8 cellular contexts compared by ENCODE assay signal in the genomic region with DNA sequence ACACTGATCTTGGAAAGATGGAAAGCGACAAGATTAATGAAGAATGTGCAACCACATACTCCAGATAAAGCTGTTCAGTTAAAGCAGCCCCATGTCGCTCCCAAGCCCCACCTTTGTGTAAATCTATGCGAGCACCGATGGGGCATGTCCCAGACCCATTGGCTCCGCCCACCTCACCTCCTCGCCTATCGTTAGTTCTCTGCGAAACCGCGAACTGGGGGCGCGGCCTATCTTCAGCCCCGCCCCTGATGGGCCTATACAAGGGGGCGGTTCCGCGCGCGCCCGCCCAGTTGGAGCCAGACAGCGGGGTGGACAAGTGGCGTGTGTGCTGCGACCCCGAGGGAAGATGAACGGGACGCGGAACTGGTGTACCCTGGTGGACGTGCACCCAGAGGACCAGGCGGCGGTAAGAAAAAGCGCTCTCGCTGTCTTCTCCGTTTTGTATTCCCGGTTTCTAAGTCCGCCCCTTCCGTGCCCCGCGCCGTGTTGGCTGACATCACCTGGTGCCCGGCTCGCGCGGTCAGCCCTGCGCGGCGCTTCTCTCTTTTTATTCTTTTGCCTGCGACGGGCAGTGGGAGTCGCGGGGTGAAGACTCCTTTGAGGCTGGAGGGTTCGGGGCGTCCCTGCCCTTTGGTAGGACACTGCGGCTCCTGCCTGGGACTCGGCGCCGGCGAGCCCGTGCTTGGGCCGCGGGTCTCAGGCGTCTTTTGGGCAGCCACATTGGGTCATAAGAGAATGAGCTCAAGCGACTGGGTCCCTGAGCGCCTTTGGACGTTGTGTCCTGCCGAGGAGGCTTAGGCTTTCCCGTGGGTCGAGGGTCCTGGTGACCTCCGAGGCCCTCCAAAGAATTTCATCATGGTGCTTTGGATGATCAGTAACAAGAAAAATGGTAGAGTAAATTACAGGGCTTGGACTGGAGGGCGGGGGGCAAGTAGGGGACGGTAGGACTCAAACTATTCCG. TPM values are rescaled to one million over a fixed set of nuclear protein-coding genes. Genes with fewer than 3 reads are reported as not detected.
DNase-seq lines count a peak whose midpoint lies in the region; ATAC-seq and TF ChIP-seq lines count a peak whose summit lies in the region.

A gene with protein sequence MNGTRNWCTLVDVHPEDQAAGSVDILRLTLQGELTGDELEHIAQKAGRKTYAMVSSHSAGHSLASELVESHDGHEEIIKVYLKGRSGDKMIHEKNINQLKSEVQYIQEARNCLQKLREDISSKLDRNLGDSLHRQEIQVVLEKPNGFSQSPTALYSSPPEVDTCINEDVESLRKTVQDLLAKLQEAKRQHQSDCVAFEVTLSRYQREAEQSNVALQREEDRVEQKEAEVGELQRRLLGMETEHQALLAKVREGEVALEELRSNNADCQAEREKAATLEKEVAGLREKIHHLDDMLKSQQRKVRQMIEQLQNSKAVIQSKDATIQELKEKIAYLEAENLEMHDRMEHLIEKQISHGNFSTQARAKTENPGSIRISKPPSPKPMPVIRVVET (plus strand): TSS at position 289 of the 961 bp plus-strand sequence. CDS start 58 bp downstream, at position 347.

- peak; percentile 98 for DNase-seq in DMS53 (lab: John Stamatoyannopoulos, UW)
- peak; percentile 61 for DNase-seq in KG1 (lab: John Stamatoyannopoulos, UW)
- peak; percentile 100 for DNase-seq in RPMI8226
- DNase-seq in activated T-helper 9 cell treated with anti-CD3 and anti-CD28 coated beads, Interleukin-2, amount 50 U/mL, for 16 hours (ENCODE audit: low read depth), result peak; percentile 91
- peak; percentile 88 for DNase-seq in fibroblast of the aortic adventitia (ENCODE audit: low read depth)
- DNase-seq in nephron progenitor cell, result peak; percentile 98
- peak; percentile 93 to 96 for DNase-seq in stimulated activated naive CD8-positive, alpha-beta T cell treated with anti-CD3 and anti-CD28 coated beads, Interleukin-15, amount 100 ng/mL, for 72 hours

- no peaks in the 10 kb centered on the region for H3K9me3 Mint-ChIP-seq in nephron progenitor cell
- no peaks in the 10 kb centered on the region for H3K9me3 Mint-ChIP-seq in stimulated activated naive CD8-positive, alpha-beta T cell treated with anti-CD3 and anti-CD28 coated beads, Interleukin-15, amount 100 ng/mL, for 72 hours

- peak; percentile 90 for ATAC-seq in GM21737 (IDR thresholded peaks at IDR 0.05; ENCODE audit: unreplicated experiment)
- peak; percentile 99 for ATAC-seq in stimulated activated naive CD8-positive, alpha-beta T cell treated with anti-CD3 and anti-CD28 coated beads, Interleukin-15, amount 100 ng/mL, for 72 hours

- H3K4me3 Mint-ChIP-seq in nephron progenitor cell, result peak within 1 kb of the TSS; percentile 94
- peak within 1 kb of the TSS; percentile 95 for H3K4me3 Mint-ChIP-seq in stimulated activated naive CD8-positive, alpha-beta T cell treated with anti-CD3 and anti-CD28 coated beads, Interleukin-15, amount 100 ng/mL, for 72 hours

- no peaks in the 10 kb centered on the region for H3K36me3 Mint-ChIP-seq in nephron progenitor cell (ENCODE audit: low read depth)

- TF ChIP-seq CTCF in fibroblast of the aortic adventitia (IDR thresholded peaks at IDR 0.05; ENCODE audit: insufficient read depth, low read length) (no peak), nephron progenitor cell (IDR thresholded peaks at IDR 0.05) (no peak)

- H3K4me1 Mint-ChIP-seq in nephron progenitor cell, result peaks cover 26% of the 10 kb centered on the region
- H3K4me1 Mint-ChIP-seq in stimulated activated naive CD8-positive, alpha-beta T cell treated with anti-CD3 and anti-CD28 coated beads, Interleukin-15, amount 100 ng/mL, for 72 hours, result peaks cover 21% of the 10 kb centered on the region

- peak within 1 kb of the TSS; percentile 60 for H3K27ac Mint-ChIP-seq in nephron progenitor cell
- H3K27ac Mint-ChIP-seq in stimulated activated naive CD8-positive, alpha-beta T cell treated with anti-CD3 and anti-CD28 coated beads, Interleukin-15, amount 100 ng/mL, for 72 hours, result peak within 1 kb of the TSS; percentile 68 to 74

- no peaks in the 10 kb centered on the region for H3K27me3 Mint-ChIP-seq in nephron progenitor cell (ENCODE audit: low read depth, poor library complexity)
- peaks cover 25% of the 10 kb centered on the region for H3K27me3 Mint-ChIP-seq in stimulated activated naive CD8-positive, alpha-beta T cell treated with anti-CD3 and anti-CD28 coated beads, Interleukin-15, amount 100 ng/mL, for 72 hours

- H3K4me3 ChIP-seq in fibroblast of the aortic adventitia (ENCODE audit: low read depth, low read length), result peak within 1 kb of the TSS; percentile 83

RNA-seq across cellular contexts. Expression of the gene that starts here (rescaled TPM):
- 3.9 and 5.4 TPM in 2 replicates for total RNA-seq in fibroblast of the aortic adventitia (ENCODE audit: low replicate concordance)

Comparison
In these comparisons a context has a peak if more than half of its experiments do, and no peak if none do; other contexts are left out.
1. Peak in every context shown above with its lines: DNase-seq, ATAC-seq and H3K4me3 ChIP-seq.